ENCODE assay signal across 1 cellular context in the genomic region with DNA sequence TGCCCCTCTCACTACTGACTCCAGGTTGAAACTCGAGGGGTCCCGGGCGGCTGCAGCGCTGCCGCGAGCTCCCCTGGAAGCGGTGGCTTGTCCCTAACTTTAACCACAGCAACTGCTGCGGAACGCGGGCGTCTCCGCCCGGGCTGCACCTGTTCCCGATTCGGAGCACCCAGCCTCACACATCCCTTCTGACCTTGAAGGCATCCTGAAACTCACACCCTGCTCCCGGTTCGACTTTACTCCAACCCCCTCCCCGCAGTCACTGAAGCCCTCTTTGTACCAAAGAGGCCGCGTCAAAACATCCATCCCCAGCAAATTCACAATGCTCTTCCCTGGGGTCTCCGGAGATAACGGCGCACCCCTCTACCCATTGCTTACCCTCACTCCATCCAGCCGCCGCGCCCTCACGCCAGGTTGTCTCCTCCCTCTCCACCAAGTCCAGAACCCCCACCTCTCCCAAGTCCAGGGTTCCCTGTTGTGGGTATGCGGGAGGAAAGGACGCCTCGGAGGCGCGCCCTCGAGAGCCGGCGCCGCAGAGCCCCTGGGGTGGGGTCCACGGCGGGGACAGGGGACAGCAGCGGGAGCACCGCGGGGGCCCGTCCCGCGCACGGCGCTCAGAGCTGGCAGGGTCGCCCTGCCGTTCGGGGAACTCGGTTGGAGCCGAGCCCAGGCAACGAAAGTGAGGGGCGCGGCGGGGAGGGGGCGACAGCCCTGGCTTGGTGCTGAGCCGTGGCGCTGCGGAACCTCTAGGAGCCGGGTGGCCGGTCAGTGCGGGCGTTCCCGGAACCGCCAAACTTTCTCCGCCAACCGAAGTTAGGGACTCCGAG.
TF ChIP-seq lines count a peak whose summit lies in the region.

No MANE protein-coding gene starts in this region.

TF ChIP-seq in liver, 16 proteins besides CTCF, POLR2A, EP300 and RAD21 (continued from another document):
- TF ChIP-seq, protein P1, sequence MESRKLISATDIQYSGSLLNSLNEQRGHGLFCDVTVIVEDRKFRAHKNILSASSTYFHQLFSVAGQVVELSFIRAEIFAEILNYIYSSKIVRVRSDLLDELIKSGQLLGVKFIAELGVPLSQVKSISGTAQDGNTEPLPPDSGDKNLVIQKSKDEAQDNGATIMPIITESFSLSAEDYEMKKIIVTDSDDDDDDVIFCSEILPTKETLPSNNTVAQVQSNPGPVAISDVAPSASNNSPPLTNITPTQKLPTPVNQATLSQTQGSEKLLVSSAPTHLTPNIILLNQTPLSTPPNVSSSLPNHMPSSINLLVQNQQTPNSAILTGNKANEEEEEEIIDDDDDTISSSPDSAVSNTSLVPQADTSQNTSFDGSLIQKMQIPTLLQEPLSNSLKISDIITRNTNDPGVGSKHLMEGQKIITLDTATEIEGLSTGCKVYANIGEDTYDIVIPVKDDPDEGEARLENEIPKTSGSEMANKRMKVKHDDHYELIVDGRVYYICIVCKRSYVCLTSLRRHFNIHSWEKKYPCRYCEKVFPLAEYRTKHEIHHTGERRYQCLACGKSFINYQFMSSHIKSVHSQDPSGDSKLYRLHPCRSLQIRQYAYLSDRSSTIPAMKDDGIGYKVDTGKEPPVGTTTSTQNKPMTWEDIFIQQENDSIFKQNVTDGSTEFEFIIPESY (IDR thresholded peaks at IDR 0.05): no peak
- no peak for TF ChIP-seq TAF1 (conservative IDR thresholded peaks at IDR 0.05)
- TF ChIP-seq YY1 (IDR thresholded peaks at IDR 0.05): no peak
- no peak for TF ChIP-seq SP1 (IDR thresholded peaks at IDR 0.05)
- TF ChIP-seq RXRA (IDR thresholded peaks at IDR 0.05): no peak
